39 cellular contexts compared by ENCODE assay signal in genomic region chrX:153164733-153165132, GRCh38. TPM values are rescaled to one million over a fixed set of nuclear protein-coding genes. Genes with fewer than 3 reads are reported as not detected.
"Had no signal": no experiment of that assay in that cellular context is flagged by ENCODE, and none has a peak within 500 bp of the region (broad histone marks: within the 10 kb centered on the region; RNA-seq: fewer than 3 reads in every experiment).

No MANE protein-coding gene starts in this region.

- H3K9me3 ChIP-seq: adrenal gland, ascending aorta, body of pancreas had no signal

- ATAC-seq: activated naive CD4-positive, alpha-beta T cell treated with anti-CD3 and anti-CD28 coated beads, Interleukin-2, amount 50 U/mL, for 72 hours; activated naive CD8-positive, alpha-beta T cell treated with anti-CD3 and anti-CD28 coated beads, Interleukin-2, amount 50 U/mL, for 24 hours; activated T-cell treated with anti-CD3 and anti-CD28 coated beads, Interleukin-2, amount 50 U/mL, for 4 hours; activated T-cell treated with anti-CD3 and anti-CD28 coated beads, Interleukin-2, amount 50 U/mL, for 72 hours; activated T-helper 17 cell treated with anti-CD3 and anti-CD28 coated beads, Interleukin-2, amount 50 U/mL, for 72 hours; body of pancreas had no signal

- H3K4me1 ChIP-seq: adrenal gland, ascending aorta, body of pancreas, breast epithelium had no signal

- H3K27me3 ChIP-seq: ascending aorta, body of pancreas, brain microvascular endothelial cell, cardiac muscle cell had no signal

- DNase-seq: activated effector memory CD4-positive, alpha-beta T cell treated with anti-CD3 and anti-CD28 coated beads, Interleukin-2, amount 50 U/mL, for 16 hours; activated effector memory CD4-positive, alpha-beta T cell treated with Interleukin-2 at 50 U/mL for 16 hours; activated gamma-delta T cell; activated gamma-delta T cell treated with Interleukin-2 at 50 U/mL for 16 hours; activated naive CD4-positive, alpha-beta T cell; activated naive CD4-positive, alpha-beta T cell treated with anti-CD3 and anti-CD28 coated beads for 36 hours; activated naive CD4-positive, alpha-beta T cell treated with anti-CD3 and anti-CD28 coated beads, Interleukin-2, amount 10 ng/mL, durations not matched to agents 7 days and 5 days; activated naive CD4-positive, alpha-beta T cell treated with anti-CD3 and anti-CD28 coated beads, Interleukin-2, amount 50 U/mL, for 16 hours; activated naive CD4-positive, alpha-beta T cell treated with Interleukin-2 at 50 U/mL for 16 hours; activated naive CD8-positive, alpha-beta T cell treated with anti-CD3 and anti-CD28 coated beads for 36 hours; activated naive CD8-positive, alpha-beta T cell treated with anti-CD3 and anti-CD28 coated beads, Interleukin-2, amount 10 ng/mL, durations not matched to agents 7 days and 5 days; activated naive CD8-positive, alpha-beta T cell treated with anti-CD3 and anti-CD28 coated beads, Interleukin-2, amount 50 U/mL, for 24 hours; activated T-cell treated with anti-CD3 and anti-CD28 coated beads, Interleukin-2, amount 50 U/mL, for 24 hours; activated T-cell treated with anti-CD3 and anti-CD28 coated beads, Interleukin-2, amount 50 U/mL, for 4 hours; activated T-cell treated with anti-CD3 and anti-CD28 coated beads, Interleukin-2, amount 50 U/mL, for 48 hours; activated T-cell treated with anti-CD3 and anti-CD28 coated beads, Interleukin-2, amount 50 U/mL, for 72 hours; adrenal gland; amniotic stem cell; amygdala; anterior cingulate cortex; aorta; body of pancreas; brain microvascular endothelial cell; caudate nucleus; central memory CD4-positive, alpha-beta T cell; cerebellar nuclear complex had no signal

- H3K4me3 ChIP-seq: adrenal gland, ascending aorta, body of pancreas, breast epithelium, cardiac muscle cell had no signal

- H3K27ac ChIP-seq: adrenal gland, ascending aorta, body of pancreas, brain microvascular endothelial cell, breast epithelium, cardiac muscle cell had no signal

- H3K36me3 ChIP-seq: adrenal gland, ascending aorta, brain microvascular endothelial cell, breast epithelium, cardiac muscle cell had no signal

- FAIRE-seq: astrocyte had no signal

RNA-seq across cellular contexts. Expression of gene MAGEA1, which starts 14.4 kb away (rescaled TPM):
- total RNA-seq: activated naive CD4-positive, alpha-beta T cell treated with anti-CD3 and anti-CD28 coated beads for 36 hours; activated naive CD4-positive, alpha-beta T cell treated with anti-CD3 and anti-CD28 coated beads, Interleukin-2, amount 50 U/mL, for 72 hours; activated naive CD8-positive, alpha-beta T cell treated with anti-CD3 and anti-CD28 coated beads for 36 hours; activated naive CD8-positive, alpha-beta T cell treated with anti-CD3 and anti-CD28 coated beads, Interleukin-2, amount 10 ng/mL, durations not matched to agents 7 days and 5 days; activated T-cell treated with anti-CD3 and anti-CD28 coated beads, Interleukin-2, amount 50 U/mL, for 4 hours; activated T-cell treated with anti-CD3 and anti-CD28 coated beads, Interleukin-2, amount 50 U/mL, for 72 hours; activated T-helper 1 cell treated with anti-CD3 and anti-CD28 coated beads, Interleukin-12 subunit alpha, Interleukin-12 subunit beta, Interleukin-2, Interleukin-4 antibody, amounts not matched to agents 30 ng/mL and 10 ng/mL and 1 ng/mL, durations not matched to agents 14 hours and 24 hours and 36 hours; activated T-helper 17 cell treated with anti-CD3 and anti-CD28 coated beads, Interleukin-2, amount 50 U/mL, for 72 hours; activated T-helper 2 cell treated with anti-CD3 and anti-CD28 coated beads, Interferon-gamma antibody, Interleukin-2, Interleukin-4, amounts not matched to agents 10 μg/mL and 5 μg/mL and 100 μg/mL, durations not matched to agents 14 hours and 24 hours and 36 hours; adrenal gland; aorta; ascending aorta; astrocyte; body of pancreas; breast epithelium; bronchial epithelial cell; cardiac muscle cell; cardiac septum; cerebellum; chondrocyte had no signal
- polyA plus RNA-seq: adipose tissue, adrenal gland, aorta, cardiac muscle cell had no signal
